Comparison of ENCODE assay signal across 9 cellular contexts in genomic region chr1:18901147-18901951, GRCh38. TPM values are rescaled to one million over a fixed set of nuclear protein-coding genes. Genes with fewer than 3 reads are reported as not detected.
A peak's percentile ranks its signal among the peaks of the same experiment; 100 is the strongest.
DNase-seq lines count a peak whose midpoint lies in the region; ATAC-seq and TF ChIP-seq lines count a peak whose summit lies in the region.
"Had no signal": no experiment of that assay in that cellular context is flagged by ENCODE, and none has a peak within 500 bp of the region (broad histone marks: within the 10 kb centered on the region; RNA-seq: fewer than 3 reads in every experiment).

No MANE protein-coding gene starts in this region.

- ATAC-seq in activated CD8-positive, alpha-beta memory T cell treated with anti-CD3 and anti-CD28 coated beads, Interleukin-2, amount 10 ng/mL, durations not matched to agents 7 days and 5 days = no peak
- ATAC-seq in activated naive CD8-positive, alpha-beta T cell treated with anti-CD3 and anti-CD28 coated beads, Interleukin-2, amount 50 U/mL, for 24 hours = no peak

- DNase-seq in activated CD8-positive, alpha-beta memory T cell treated with anti-CD3 and anti-CD28 coated beads, Interleukin-2, amount 10 ng/mL, durations not matched to agents 7 days and 5 days = no peak
- no peak for DNase-seq in activated CD8-positive, alpha-beta memory T cell treated with anti-CD3 and anti-CD28 coated beads, Interleukin-2, amount 50 U/mL, for 48 hours
- DNase-seq in activated naive CD8-positive, alpha-beta T cell treated with anti-CD3 and anti-CD28 coated beads, Interleukin-2, amount 50 U/mL, for 24 hours = no peak
- no peak for DNase-seq in kidney epithelial cell (ENCODE audit: low read depth)
- DNase-seq in tibial nerve (ENCODE audit: low spot score in 2 of 2) = no peak
- no peak for DNase-seq in NCI-H2196 treated with DMSO at 0.1 percent for 48 hours (lab: John Stamatoyannopoulos, UW; ENCODE audit: unreplicated experiment)
- DNase-seq in activated gamma-delta T cell (lab: John Stamatoyannopoulos, UW) = no peak
- DNase-seq in NCI-H1694 (lab: John Stamatoyannopoulos, UW) = no peak
- DNase-seq: DMS153 had no signal

- H3K27me3 ChIP-seq in kidney epithelial cell (ENCODE audit: control insufficient read depth, insufficient read depth, low read length) = no peaks in the 10 kb centered on the region
- no peaks in the 10 kb centered on the region for H3K27me3 ChIP-seq in tibial nerve

- CTCF ChIA-PET in activated CD8-positive, alpha-beta memory T cell treated with anti-CD3 and anti-CD28 coated beads, Interleukin-2, amount 10 ng/mL, durations not matched to agents 7 days and 5 days (lab: Charles Lee) = interaction anchor here (0.7 to 6.3 kb wide), 5 partner anchors 12 to 213 kb away, joined by 3 to 55 read pairs (median 10); no protein-coding TSS in a partner anchor

- peak overlapping the region; percentile 92 for H3K4me3 Mint-ChIP-seq in activated CD8-positive, alpha-beta memory T cell treated with anti-CD3 and anti-CD28 coated beads, Interleukin-2, amount 10 ng/mL, durations not matched to agents 7 days and 5 days
- H3K4me3 Mint-ChIP-seq in activated naive CD8-positive, alpha-beta T cell treated with anti-CD3 and anti-CD28 coated beads, Interleukin-2, amount 50 U/mL, for 24 hours = peak overlapping the region; percentile 93

- TF ChIP-seq POLR2A in tibial nerve (IDR thresholded peaks at IDR 0.05) = no peak

- no peaks in the 10 kb centered on the region for H3K36me3 Mint-ChIP-seq in activated CD8-positive, alpha-beta memory T cell treated with anti-CD3 and anti-CD28 coated beads, Interleukin-2, amount 10 ng/mL, durations not matched to agents 7 days and 5 days
- no peaks in the 10 kb centered on the region for H3K36me3 Mint-ChIP-seq in activated naive CD8-positive, alpha-beta T cell treated with anti-CD3 and anti-CD28 coated beads, Interleukin-2, amount 50 U/mL, for 24 hours (ENCODE audit: low read depth)

- H3K4me1 ChIP-seq in tibial nerve = peaks cover 0 to 30% (median 13%) of the 10 kb centered on the region in 4 donors

- H3K27me3 Mint-ChIP-seq in activated CD8-positive, alpha-beta memory T cell treated with anti-CD3 and anti-CD28 coated beads, Interleukin-2, amount 10 ng/mL, durations not matched to agents 7 days and 5 days = no peaks in the 10 kb centered on the region
- H3K27me3 Mint-ChIP-seq in activated naive CD8-positive, alpha-beta T cell treated with anti-CD3 and anti-CD28 coated beads, Interleukin-2, amount 50 U/mL, for 24 hours = no peaks in the 10 kb centered on the region

- H3K9me3 Mint-ChIP-seq in activated CD8-positive, alpha-beta memory T cell treated with anti-CD3 and anti-CD28 coated beads, Interleukin-2, amount 10 ng/mL, durations not matched to agents 7 days and 5 days (ENCODE audit: low read depth) = no peaks in the 10 kb centered on the region
- no peaks in the 10 kb centered on the region for H3K9me3 Mint-ChIP-seq in activated naive CD8-positive, alpha-beta T cell treated with anti-CD3 and anti-CD28 coated beads, Interleukin-2, amount 50 U/mL, for 24 hours

- H3K4me3 ChIP-seq in kidney epithelial cell (ENCODE audit: low read depth, low read length) (peak overlapping the region; percentile 71), tibial nerve (peak overlapping the region; percentile 46 to 89 (median 74))

- WGBS in tibial nerve, 2 donors = 47 to 49% methylated on average over 9 of the region's 9 CpGs

- peak overlapping the region in 1 of 4 donors; percentile 94 for H3K27ac ChIP-seq in tibial nerve

- peak overlapping the region; percentile 81 for H3K27ac Mint-ChIP-seq in activated CD8-positive, alpha-beta memory T cell treated with anti-CD3 and anti-CD28 coated beads, Interleukin-2, amount 10 ng/mL, durations not matched to agents 7 days and 5 days
- peak overlapping the region; percentile 82 for H3K27ac Mint-ChIP-seq in activated naive CD8-positive, alpha-beta T cell treated with anti-CD3 and anti-CD28 coated beads, Interleukin-2, amount 50 U/mL, for 24 hours

- TF ChIP-seq CTCF in kidney epithelial cell (IDR thresholded peaks at IDR 0.05; ENCODE audit: insufficient read depth, low read length, poor library complexity, severe bottlenecking) (no peak), tibial nerve (IDR thresholded peaks at IDR 0.05) (no peak)

- TF ChIP-seq EP300 in tibial nerve (IDR thresholded peaks at IDR 0.05) = no peak

- H3K4me1 Mint-ChIP-seq in activated CD8-positive, alpha-beta memory T cell treated with anti-CD3 and anti-CD28 coated beads, Interleukin-2, amount 10 ng/mL, durations not matched to agents 7 days and 5 days = peaks cover 19% of the 10 kb centered on the region
- peaks cover 28% of the 10 kb centered on the region for H3K4me1 Mint-ChIP-seq in activated naive CD8-positive, alpha-beta T cell treated with anti-CD3 and anti-CD28 coated beads, Interleukin-2, amount 50 U/mL, for 24 hours

- no peaks in the 10 kb centered on the region for H3K9me3 ChIP-seq in tibial nerve

- H3K36me3 ChIP-seq in kidney epithelial cell (ENCODE audit: control insufficient read depth, insufficient read depth, low read length) (no peaks in the 10 kb centered on the region), tibial nerve (peaks cover 0 to 20% (median 0%) of the 10 kb centered on the region in 3 donors)

RNA-seq across cellular contexts. Expression of gene ALDH4A1, which starts 1.0 kb away (rescaled TPM):
- total RNA-seq in activated CD8-positive, alpha-beta memory T cell treated with anti-CD3 and anti-CD28 coated beads, Interleukin-2, amount 10 ng/mL, durations not matched to agents 7 days and 5 days = 1 to 10 TPM; 4.5 to 5.8 TPM
- total RNA-seq in kidney epithelial cell (18.8 and 22.8 TPM in 2 replicates), tibial nerve (10 to 100 TPM; 31.2 to 42.0 (median 35.3) TPM)

RNA-seq across cellular contexts. Expression of gene TAS1R2, which starts 41.9 kb away (rescaled TPM):
- total RNA-seq in activated CD8-positive, alpha-beta memory T cell treated with anti-CD3 and anti-CD28 coated beads, Interleukin-2, amount 10 ng/mL, durations not matched to agents 7 days and 5 days = not detected
- not detected in 2 replicates for total RNA-seq in kidney epithelial cell
- total RNA-seq in tibial nerve = not detected

RNA-seq across cellular contexts. Expression of gene IFFO2, which starts 55.1 kb away (rescaled TPM):
- total RNA-seq in activated CD8-positive, alpha-beta memory T cell treated with anti-CD3 and anti-CD28 coated beads, Interleukin-2, amount 10 ng/mL, durations not matched to agents 7 days and 5 days = 10 to 100 TPM; 12.5 to 13.7 TPM
- total RNA-seq in kidney epithelial cell (25.3 and 26.6 TPM in 2 replicates), tibial nerve (10 to 100 TPM in 2 of 4 donors, 1 to 10 TPM in 2; 3.6 to 19.2 (median 9.2) TPM)
